14 cellular contexts compared by ENCODE assay signal in the genomic region with DNA sequence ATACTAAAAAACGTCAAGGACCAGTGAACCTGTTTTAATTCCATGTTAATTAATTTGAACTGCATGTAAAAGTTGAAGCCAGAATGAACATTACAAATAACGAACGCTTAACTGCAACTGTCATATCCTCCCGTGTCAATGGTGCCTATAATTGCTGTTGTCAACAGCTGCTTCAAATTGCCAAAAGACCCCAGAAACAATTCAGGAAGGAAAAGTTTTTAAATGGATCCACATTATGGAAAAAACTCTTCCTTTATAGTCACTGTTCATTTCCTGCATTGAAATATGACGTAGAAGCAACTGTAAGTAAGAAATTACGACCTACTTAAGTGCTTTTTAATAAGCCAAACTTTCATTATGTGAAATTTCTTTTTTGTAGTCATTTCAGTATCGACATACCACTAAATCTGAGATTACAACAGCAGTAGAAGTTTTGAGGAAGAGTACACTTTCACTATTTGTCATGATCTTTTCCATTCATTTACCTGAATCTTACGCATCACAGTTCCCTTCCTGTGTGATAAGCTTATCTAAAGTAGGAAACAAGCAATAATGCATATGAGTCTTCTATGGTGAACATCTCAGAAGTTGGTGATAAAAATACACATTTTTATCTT. TPM values are rescaled to one million over a fixed set of nuclear protein-coding genes. Genes with fewer than 3 reads are reported as not detected.
DNase-seq lines count a peak whose midpoint lies in the region; ATAC-seq and TF ChIP-seq lines count a peak whose summit lies in the region.
"Had no signal": no experiment of that assay in that cellular context is flagged by ENCODE, and none has a peak within 500 bp of the region (broad histone marks: within the 10 kb centered on the region; RNA-seq: fewer than 3 reads in every experiment).

No MANE protein-coding gene starts in this region.

- H3K4me3 Mint-ChIP-seq in activated T-cell treated with anti-CD3 and anti-CD28 coated beads, Interleukin-2, amount 50 U/mL, for 4 hours: no peak overlapping the region
- H3K4me3 Mint-ChIP-seq in stimulated activated memory B cell treated with anti-CD40 and anti-IgM and Interleukin-4, amounts not matched to agents 10 μg/mL and 1 μg/mL and 100 μg/mL, for 72 hours: peak overlapping the region; percentile 12

- DNase-seq in activated T-cell treated with anti-CD3 and anti-CD28 coated beads, Interleukin-2, amount 50 U/mL, for 4 hours: no peak
- DNase-seq in activated T-cell treated with anti-CD3 and anti-CD28 coated beads for 4 hours: no peak
- no peak for DNase-seq in globus pallidus (ENCODE audit: low spot score)
- DNase-seq in NCI-H1105 treated with DMSO at 0.1 percent for 48 hours (lab: John Stamatoyannopoulos, UW): no peak
- no peak for DNase-seq in brain microvascular endothelial cell
- DNase-seq: activated gamma-delta T cell treated with Interleukin-2 at 50 U/mL for 16 hours; effector CD8-positive, alpha-beta T cell; GDM1; NCI-H524 treated with DMSO at 0.1 percent for 48 hours had no signal

- no peaks in the 10 kb centered on the region for H3K27me3 ChIP-seq in brain microvascular endothelial cell (replicated peaks)

- H3K27ac ChIP-seq in brain microvascular endothelial cell: no peak overlapping the region
- H3K27ac ChIP-seq: A549 had no signal

- no peak overlapping the region for H3K4me3 ChIP-seq in brain microvascular endothelial cell (ENCODE audit: low read depth, low read length)
- H3K4me3 ChIP-seq: A549 had no signal

- H3K9me3 Mint-ChIP-seq in activated T-cell treated with anti-CD3 and anti-CD28 coated beads, Interleukin-2, amount 50 U/mL, for 4 hours: no peaks in the 10 kb centered on the region
- no peaks in the 10 kb centered on the region for H3K9me3 Mint-ChIP-seq in stimulated activated memory B cell treated with anti-CD40 and anti-IgM and Interleukin-4, amounts not matched to agents 10 μg/mL and 1 μg/mL and 100 μg/mL, for 72 hours

- peak overlapping the region; percentile 79 for H3K27ac Mint-ChIP-seq in stimulated activated memory B cell treated with anti-CD40 and anti-IgM and Interleukin-4, amounts not matched to agents 10 μg/mL and 1 μg/mL and 100 μg/mL, for 72 hours
- H3K27ac Mint-ChIP-seq: progenitor cell of endocrine pancreas had no signal

- no peaks in the 10 kb centered on the region for H3K36me3 ChIP-seq in brain microvascular endothelial cell (replicated peaks)

- ATAC-seq in activated T-cell treated with anti-CD3 and anti-CD28 coated beads, Interleukin-2, amount 50 U/mL, for 4 hours: peak; percentile 80 to 85
- peak; percentile 55 for ATAC-seq in HG02571 (IDR thresholded peaks at IDR 0.05; ENCODE audit: unreplicated experiment)
- peak; percentile 77 for ATAC-seq in HG03469 (IDR thresholded peaks at IDR 0.05; ENCODE audit: unreplicated experiment)
- peak; percentile 91 for ATAC-seq in stimulated activated memory B cell treated with anti-CD40 and anti-IgM and Interleukin-4, amounts not matched to agents 10 μg/mL and 1 μg/mL and 100 μg/mL, for 72 hours
- ATAC-seq: A549 had no signal

- TF ChIP-seq CTCF in brain microvascular endothelial cell (IDR thresholded peaks at IDR 0.05; ENCODE audit: low read depth, low read length, missing control alignments): no peak

- H3K36me3 Mint-ChIP-seq in activated T-cell treated with anti-CD3 and anti-CD28 coated beads, Interleukin-2, amount 50 U/mL, for 4 hours (ENCODE audit: insufficient read depth): no peaks in the 10 kb centered on the region
- peaks cover 10% of the 10 kb centered on the region for H3K36me3 Mint-ChIP-seq in stimulated activated memory B cell treated with anti-CD40 and anti-IgM and Interleukin-4, amounts not matched to agents 10 μg/mL and 1 μg/mL and 100 μg/mL, for 72 hours

- in situ Hi-C loops in brain microvascular endothelial cell (cut with HindIII; ENCODE audit: low pct_ligation_motif_present, low sequenced_read_pairs): no loop called here

- no peaks in the 10 kb centered on the region for H3K27me3 Mint-ChIP-seq in activated T-cell treated with anti-CD3 and anti-CD28 coated beads, Interleukin-2, amount 50 U/mL, for 4 hours (ENCODE audit: low read depth)
- no peaks in the 10 kb centered on the region for H3K27me3 Mint-ChIP-seq in stimulated activated memory B cell treated with anti-CD40 and anti-IgM and Interleukin-4, amounts not matched to agents 10 μg/mL and 1 μg/mL and 100 μg/mL, for 72 hours
- H3K27me3 Mint-ChIP-seq: progenitor cell of endocrine pancreas had no signal

- peaks cover 2% of the 10 kb centered on the region for H3K4me1 Mint-ChIP-seq in activated T-cell treated with anti-CD3 and anti-CD28 coated beads, Interleukin-2, amount 50 U/mL, for 4 hours (ENCODE audit: low read depth)
- H3K4me1 Mint-ChIP-seq in stimulated activated memory B cell treated with anti-CD40 and anti-IgM and Interleukin-4, amounts not matched to agents 10 μg/mL and 1 μg/mL and 100 μg/mL, for 72 hours: peaks cover 34% of the 10 kb centered on the region

RNA-seq across cellular contexts. Expression of a gene that starts 37.8 kb away (rescaled TPM):
- total RNA-seq in activated T-cell treated with anti-CD3 and anti-CD28 coated beads, Interleukin-2, amount 50 U/mL, for 4 hours: 1 to 10 TPM in 2 of 3 donors, under 1 TPM in 1; 0.76 to 3.1 (median 1.4) TPM
